ENCODE assay signal across 1 cellular context in genomic region chr6:34248198-34248726, GRCh38.
A peak's percentile ranks its signal among the peaks of the same experiment; 100 is the strongest.
TF ChIP-seq lines count a peak whose summit lies in the region.

No MANE protein-coding gene starts in this region.

TF ChIP-seq in K562, 482 proteins besides CTCF, POLR2A, EP300 and RAD21 (continued from another document):
- TF ChIP-seq GABPB1 (CRISPR knock-in tag; IDR thresholded peaks at IDR 0.05), result 0 out of 2 replicates have a peak, but pooled peaks have one; percentile 8
- no peak; the same call in 1 of the 2 replicates for TF ChIP-seq CTBP1 (IDR thresholded peaks at IDR 0.05; ENCODE audit: borderline replicate concordance)
- TF ChIP-seq MNT (conservative IDR thresholded peaks at IDR 0.05), result no peak
- no peak for TF ChIP-seq HNRNPL (IDR thresholded peaks at IDR 0.05; ENCODE audit: low read depth, low read length)
- TF ChIP-seq SAFB (IDR thresholded peaks at IDR 0.05; ENCODE audit: borderline replicate concordance, low read depth, low read length), result 0 out of 2 replicates have a peak, but pooled peaks have one; percentile 35
- 0 out of 4 replicates have a peak, but pooled peaks of 1 of the 2 experiments have one; percentile 61 for TF ChIP-seq BCLAF1 (IDR thresholded peaks at IDR 0.05; ENCODE audit: borderline replicate concordance in 1 of 2, control insufficient read depth in 1 of 2, low read depth in 2 of 2, low read length in 1 of 2)
- peak; percentile 52; the same call in 1 of the 2 replicates for TF ChIP-seq ZBTB2 (IDR thresholded peaks at IDR 0.05)
- no peak for TF ChIP-seq KDM1A (IDR thresholded peaks at IDR 0.05)
- TF ChIP-seq, protein P1, sequence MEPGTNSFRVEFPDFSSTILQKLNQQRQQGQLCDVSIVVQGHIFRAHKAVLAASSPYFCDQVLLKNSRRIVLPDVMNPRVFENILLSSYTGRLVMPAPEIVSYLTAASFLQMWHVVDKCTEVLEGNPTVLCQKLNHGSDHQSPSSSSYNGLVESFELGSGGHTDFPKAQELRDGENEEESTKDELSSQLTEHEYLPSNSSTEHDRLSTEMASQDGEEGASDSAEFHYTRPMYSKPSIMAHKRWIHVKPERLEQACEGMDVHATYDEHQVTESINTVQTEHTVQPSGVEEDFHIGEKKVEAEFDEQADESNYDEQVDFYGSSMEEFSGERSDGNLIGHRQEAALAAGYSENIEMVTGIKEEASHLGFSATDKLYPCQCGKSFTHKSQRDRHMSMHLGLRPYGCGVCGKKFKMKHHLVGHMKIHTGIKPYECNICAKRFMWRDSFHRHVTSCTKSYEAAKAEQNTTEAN (CRISPR knock-in tag; IDR thresholded peaks at IDR 0.05), result peak; percentile 73; the same call in 1 of the 2 replicates
- no peak for TF ChIP-seq RFX5 (IDR thresholded peaks at IDR 0.05; ENCODE audit: low read depth, low read length)
- TF ChIP-seq SAP30 (IDR thresholded peaks at IDR 0.05; ENCODE audit: borderline replicate concordance, insufficient read depth, low read depth, low read length, poor library complexity, severe bottlenecking), result peak; percentile 86
- TF ChIP-seq ATF3 (IDR thresholded peaks at IDR 0.05), result peak; percentile 97
- TF ChIP-seq ATF3 (CRISPR knock-in tag; conservative IDR thresholded peaks at IDR 0.05), result no peak
- TF ChIP-seq RBM39 (optimal IDR thresholded peaks at IDR 0.05; ENCODE audit: low read depth, low read length), result peak; percentile 10
- peak; percentile 15; the same call in 1 of the 2 replicates for TF ChIP-seq POLR2AphosphoS2 (IDR thresholded peaks at IDR 0.05; ENCODE audit: low read length)
- TF ChIP-seq FOXP4 (CRISPR knock-in tag; IDR thresholded peaks at IDR 0.05; ENCODE audit: borderline replicate concordance), result no peak
- TF ChIP-seq, protein P2, sequence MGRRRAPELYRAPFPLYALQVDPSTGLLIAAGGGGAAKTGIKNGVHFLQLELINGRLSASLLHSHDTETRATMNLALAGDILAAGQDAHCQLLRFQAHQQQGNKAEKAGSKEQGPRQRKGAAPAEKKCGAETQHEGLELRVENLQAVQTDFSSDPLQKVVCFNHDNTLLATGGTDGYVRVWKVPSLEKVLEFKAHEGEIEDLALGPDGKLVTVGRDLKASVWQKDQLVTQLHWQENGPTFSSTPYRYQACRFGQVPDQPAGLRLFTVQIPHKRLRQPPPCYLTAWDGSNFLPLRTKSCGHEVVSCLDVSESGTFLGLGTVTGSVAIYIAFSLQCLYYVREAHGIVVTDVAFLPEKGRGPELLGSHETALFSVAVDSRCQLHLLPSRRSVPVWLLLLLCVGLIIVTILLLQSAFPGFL (CRISPR knock-in tag; IDR thresholded peaks at IDR 0.05), result peak; percentile 93; the same call in 1 of the 2 replicates
- no peak for TF ChIP-seq POLR3G (IDR thresholded peaks at IDR 0.05; ENCODE audit: extremely low read depth, insufficient read length, insufficient replicate concordance)
- TF ChIP-seq ZNF740 (CRISPR knock-in tag; IDR thresholded peaks at IDR 0.05), result peak; percentile 67; the same call in 1 of the 2 replicates
- no peak for TF ChIP-seq ZNF740 (tag; IDR thresholded peaks at IDR 0.05)
- no peak; the same call in 1 of the 2 replicates for TF ChIP-seq HDGF (IDR thresholded peaks at IDR 0.05)
- TF ChIP-seq E2F1 (CRISPR knock-in tag; IDR thresholded peaks at IDR 0.05), result no peak
- peak; percentile 13; the same call in 1 of the 2 replicates for TF ChIP-seq NFIC (IDR thresholded peaks at IDR 0.05)
- TF ChIP-seq, protein P3, sequence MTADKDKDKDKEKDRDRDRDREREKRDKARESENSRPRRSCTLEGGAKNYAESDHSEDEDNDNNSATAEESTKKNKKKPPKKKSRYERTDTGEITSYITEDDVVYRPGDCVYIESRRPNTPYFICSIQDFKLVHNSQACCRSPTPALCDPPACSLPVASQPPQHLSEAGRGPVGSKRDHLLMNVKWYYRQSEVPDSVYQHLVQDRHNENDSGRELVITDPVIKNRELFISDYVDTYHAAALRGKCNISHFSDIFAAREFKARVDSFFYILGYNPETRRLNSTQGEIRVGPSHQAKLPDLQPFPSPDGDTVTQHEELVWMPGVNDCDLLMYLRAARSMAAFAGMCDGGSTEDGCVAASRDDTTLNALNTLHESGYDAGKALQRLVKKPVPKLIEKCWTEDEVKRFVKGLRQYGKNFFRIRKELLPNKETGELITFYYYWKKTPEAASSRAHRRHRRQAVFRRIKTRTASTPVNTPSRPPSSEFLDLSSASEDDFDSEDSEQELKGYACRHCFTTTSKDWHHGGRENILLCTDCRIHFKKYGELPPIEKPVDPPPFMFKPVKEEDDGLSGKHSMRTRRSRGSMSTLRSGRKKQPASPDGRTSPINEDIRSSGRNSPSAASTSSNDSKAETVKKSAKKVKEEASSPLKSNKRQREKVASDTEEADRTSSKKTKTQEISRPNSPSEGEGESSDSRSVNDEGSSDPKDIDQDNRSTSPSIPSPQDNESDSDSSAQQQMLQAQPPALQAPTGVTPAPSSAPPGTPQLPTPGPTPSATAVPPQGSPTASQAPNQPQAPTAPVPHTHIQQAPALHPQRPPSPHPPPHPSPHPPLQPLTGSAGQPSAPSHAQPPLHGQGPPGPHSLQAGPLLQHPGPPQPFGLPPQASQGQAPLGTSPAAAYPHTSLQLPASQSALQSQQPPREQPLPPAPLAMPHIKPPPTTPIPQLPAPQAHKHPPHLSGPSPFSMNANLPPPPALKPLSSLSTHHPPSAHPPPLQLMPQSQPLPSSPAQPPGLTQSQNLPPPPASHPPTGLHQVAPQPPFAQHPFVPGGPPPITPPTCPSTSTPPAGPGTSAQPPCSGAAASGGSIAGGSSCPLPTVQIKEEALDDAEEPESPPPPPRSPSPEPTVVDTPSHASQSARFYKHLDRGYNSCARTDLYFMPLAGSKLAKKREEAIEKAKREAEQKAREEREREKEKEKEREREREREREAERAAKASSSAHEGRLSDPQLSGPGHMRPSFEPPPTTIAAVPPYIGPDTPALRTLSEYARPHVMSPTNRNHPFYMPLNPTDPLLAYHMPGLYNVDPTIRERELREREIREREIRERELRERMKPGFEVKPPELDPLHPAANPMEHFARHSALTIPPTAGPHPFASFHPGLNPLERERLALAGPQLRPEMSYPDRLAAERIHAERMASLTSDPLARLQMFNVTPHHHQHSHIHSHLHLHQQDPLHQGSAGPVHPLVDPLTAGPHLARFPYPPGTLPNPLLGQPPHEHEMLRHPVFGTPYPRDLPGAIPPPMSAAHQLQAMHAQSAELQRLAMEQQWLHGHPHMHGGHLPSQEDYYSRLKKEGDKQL (CRISPR knock-in tag; IDR thresholded peaks at IDR 0.05; ENCODE audit: borderline replicate concordance), result 0 out of 2 replicates have a peak, but pooled peaks have one; percentile 91
- peak; percentile 76; the same call in 1 of the 2 replicates for TF ChIP-seq PML (IDR thresholded peaks at IDR 0.05; ENCODE audit: low read length)
- TF ChIP-seq, protein P4, sequence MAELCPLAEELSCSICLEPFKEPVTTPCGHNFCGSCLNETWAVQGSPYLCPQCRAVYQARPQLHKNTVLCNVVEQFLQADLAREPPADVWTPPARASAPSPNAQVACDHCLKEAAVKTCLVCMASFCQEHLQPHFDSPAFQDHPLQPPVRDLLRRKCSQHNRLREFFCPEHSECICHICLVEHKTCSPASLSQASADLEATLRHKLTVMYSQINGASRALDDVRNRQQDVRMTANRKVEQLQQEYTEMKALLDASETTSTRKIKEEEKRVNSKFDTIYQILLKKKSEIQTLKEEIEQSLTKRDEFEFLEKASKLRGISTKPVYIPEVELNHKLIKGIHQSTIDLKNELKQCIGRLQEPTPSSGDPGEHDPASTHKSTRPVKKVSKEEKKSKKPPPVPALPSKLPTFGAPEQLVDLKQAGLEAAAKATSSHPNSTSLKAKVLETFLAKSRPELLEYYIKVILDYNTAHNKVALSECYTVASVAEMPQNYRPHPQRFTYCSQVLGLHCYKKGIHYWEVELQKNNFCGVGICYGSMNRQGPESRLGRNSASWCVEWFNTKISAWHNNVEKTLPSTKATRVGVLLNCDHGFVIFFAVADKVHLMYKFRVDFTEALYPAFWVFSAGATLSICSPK (IDR thresholded peaks at IDR 0.05; ENCODE audit: borderline replicate concordance), result 0 out of 2 replicates have a peak, but pooled peaks have one; percentile 31
- 0 out of 2 replicates have a peak, but pooled peaks have one; percentile 36 for TF ChIP-seq HEY1 (CRISPR knock-in tag; IDR thresholded peaks at IDR 0.05; ENCODE audit: borderline replicate concordance)
- TF ChIP-seq ZSCAN32 (CRISPR knock-in tag; IDR thresholded peaks at IDR 0.05), result 0 out of 2 replicates have a peak, but pooled peaks have one; percentile 7
- peak; percentile 74; the same call in 1 of the 2 replicates for TF ChIP-seq CBFB (CRISPR knock-in tag; IDR thresholded peaks at IDR 0.05)
TF ChIP-seq in K562: peak in this region for 43.
